Comparison of ENCODE assay signal across 8 cellular contexts in genomic region chr7:26397786-26398435, GRCh38.
DNase-seq lines count a peak whose midpoint lies in the region; ATAC-seq and TF ChIP-seq lines count a peak whose summit lies in the region.

No MANE protein-coding gene starts in this region.

- peak overlapping the region; percentile 80 to 81 for H3K4me3 Mint-ChIP-seq in effector memory CD8-positive, alpha-beta T cell

- H3K4me3 ChIP-seq in SJCRH30, result peak overlapping the region; percentile 59
- H3K4me3 ChIP-seq in mucosa of descending colon, result peak overlapping the region; percentile 23
- peak overlapping the region; percentile 45 to 83 (median 66) for H3K4me3 ChIP-seq in transverse colon

- ATAC-seq in GM19023 (IDR thresholded peaks at IDR 0.05; ENCODE audit: unreplicated experiment) (peak; percentile 23), HG03139 (IDR thresholded peaks at IDR 0.05; ENCODE audit: unreplicated experiment) (peak; percentile 21), mucosa of descending colon (peak; percentile 53)
- peak; percentile 37 for ATAC-seq in effector memory CD8-positive, alpha-beta T cell (replicated peaks)

- H3K36me3 ChIP-seq in SJCRH30 (no peaks in the 10 kb centered on the region), mucosa of descending colon (ENCODE audit: low read depth) (no peaks in the 10 kb centered on the region), transverse colon (no peaks in the 10 kb centered on the region)

- in situ Hi-C loops in transverse colon (cut with MboI; ENCODE audit: low pct_ligation_motif_present in 1 of 4, low pct_unique_long_range_greater_than_20kb in 1 of 4, low sequenced_read_pairs in 3 of 4), result no loop called here

- H3K9me3 ChIP-seq in SJCRH30 (replicated peaks) (no peaks in the 10 kb centered on the region), mucosa of descending colon (no peaks in the 10 kb centered on the region), transverse colon (no peaks in the 10 kb centered on the region)

- TF ChIP-seq POLR2A in transverse colon (IDR thresholded peaks at IDR 0.05), result peak; percentile 8

- H3K27me3 ChIP-seq in SJCRH30 (peaks cover 6% of the 10 kb centered on the region; the same call in 1 of the 2 replicates), transverse colon (no peaks in the 10 kb centered on the region)

- no peak for TF ChIP-seq EP300 in transverse colon (IDR thresholded peaks at IDR 0.05; ENCODE audit: low read depth)

- H3K36me3 Mint-ChIP-seq in effector memory CD8-positive, alpha-beta T cell (ENCODE audit: insufficient read depth), result peaks cover 4% of the 10 kb centered on the region

- TF ChIP-seq CTCF in mucosa of descending colon (IDR thresholded peaks at IDR 0.05) (no peak), transverse colon (IDR thresholded peaks at IDR 0.05) (no peak)

- 8% methylated on average over 25 of the region's 38 CpGs; no CpG with 5 or more reads in 1 of the 2 donors for WGBS in transverse colon (ENCODE audit: low coverage in 1 of 2), 2 donors

- peaks cover 68 to 70% of the 10 kb centered on the region in 2 donors for H3K27me3 Mint-ChIP-seq in effector memory CD8-positive, alpha-beta T cell

- no peaks in the 10 kb centered on the region for H3K9me3 Mint-ChIP-seq in effector memory CD8-positive, alpha-beta T cell

- DNase-seq in COLO668 (lab: John Stamatoyannopoulos, UW; ENCODE audit: unreplicated experiment) (peak; percentile 85), SJCRH30 (peak; percentile 24 to 27), mucosa of descending colon (peak in 1 of 3 donors; percentile 67), transverse colon (peak; percentile 37)
- DNase-seq in effector memory CD8-positive, alpha-beta T cell, result no peak
- no peak for DNase-seq in NK-92 treated with Interleukin-12 subunit alpha and Interleukin-12 subunit beta, amount 100 ng/mL, for 24 hours (lab: John Stamatoyannopoulos, UW)

- peaks cover 3% of the 10 kb centered on the region; the same call in 1 of the 2 replicates for H3K4me1 ChIP-seq in SJCRH30
- peaks cover 5% of the 10 kb centered on the region for H3K4me1 ChIP-seq in mucosa of descending colon (ENCODE audit: low read depth)
- peaks cover 0 to 20% (median 12%) of the 10 kb centered on the region in 4 donors for H3K4me1 ChIP-seq in transverse colon

- intact Hi-C loops in mucosa of descending colon (cut with DNase I, micrococcal nuclease) (no loop called here), transverse colon (cut with DNase I; ENCODE audit: low total_unique reads) (no loop called here)

- no peak overlapping the region for H3K27ac Mint-ChIP-seq in effector memory CD8-positive, alpha-beta T cell

- no peak overlapping the region for H3K27ac ChIP-seq in SJCRH30
- peak overlapping the region; percentile 76 to 86 (median 84) for H3K27ac ChIP-seq in transverse colon

- peaks cover 9 to 12% of the 10 kb centered on the region in 2 donors for H3K4me1 Mint-ChIP-seq in effector memory CD8-positive, alpha-beta T cell (ENCODE audit: low read depth in 2 of 2)

Comparison
In these comparisons a context has a peak if more than half of its experiments do, and no peak if none do; other contexts are left out.
1. DNase-seq: peak in COLO668 (single experiment), SJCRH30 (2 of 2) and transverse colon (single experiment); none in effector memory CD8-positive, alpha-beta T cell (0 of 3) and NK-92 treated with Interleukin-12 subunit alpha and Interleukin-12 subunit beta, amount 100 ng/mL, for 24 hours (single experiment).
2. Peak in every context shown above with its lines, with median percentiles within 50 percentile points of each other: ATAC-seq and H3K4me3 ChIP-seq.